11 cellular contexts compared by ENCODE assay signal in the genomic region with DNA sequence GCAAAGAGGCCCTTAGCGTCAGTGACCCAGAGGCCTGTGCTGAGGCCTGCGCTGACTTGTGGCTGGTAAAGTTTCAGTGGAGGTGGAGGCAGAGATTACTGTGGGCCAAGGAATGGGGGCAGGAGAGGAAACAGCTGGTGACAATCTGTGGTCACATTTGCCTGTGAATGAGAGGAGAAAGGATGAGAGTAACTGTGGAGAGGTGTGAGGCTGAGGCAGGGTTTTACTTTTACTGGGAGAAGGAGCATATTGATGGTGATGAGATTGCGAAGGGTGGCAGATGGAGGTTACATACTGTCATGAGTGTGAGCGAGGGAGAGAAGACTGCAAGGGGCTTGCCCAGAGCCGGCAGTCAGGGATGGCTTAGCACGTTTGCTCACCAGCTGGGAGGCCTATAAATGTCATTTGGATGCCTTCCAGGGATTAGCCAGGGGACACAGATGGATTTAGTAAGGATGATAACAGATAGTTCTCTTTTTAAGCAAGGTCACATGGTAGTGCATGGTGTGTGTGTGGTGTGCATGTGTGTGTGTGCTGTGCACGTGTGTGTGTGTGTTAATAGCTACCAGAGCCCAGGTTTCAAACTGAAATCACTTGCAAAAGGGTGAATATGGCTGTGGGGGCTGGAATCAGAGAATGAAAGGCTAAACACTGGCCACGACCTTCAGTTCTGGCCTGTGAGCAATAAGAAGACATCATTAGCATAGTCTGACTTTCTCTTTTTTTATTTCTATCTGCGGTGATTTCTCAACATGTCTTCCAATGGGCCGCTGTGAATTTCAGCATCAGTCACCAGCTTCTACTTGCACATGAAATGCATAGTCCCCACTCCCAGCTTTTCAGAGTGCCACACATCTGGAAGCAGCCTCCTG.
DNase-seq lines count a peak whose midpoint lies in the region; ATAC-seq and TF ChIP-seq lines count a peak whose summit lies in the region.
"Had no signal": no experiment of that assay in that cellular context is flagged by ENCODE, and none has a peak within 500 bp of the region (broad histone marks: within the 10 kb centered on the region; RNA-seq: fewer than 3 reads in every experiment).

No MANE protein-coding gene starts in this region.

- H3K36me3 ChIP-seq in psoas muscle (ENCODE audit: insufficient read depth in 1 of 2, low read depth in 1 of 2): no peaks in the 10 kb centered on the region

- H3K27ac Mint-ChIP-seq in activated T-helper 2 cell treated with anti-CD3 and anti-CD28 coated beads, Interferon-gamma antibody, Interleukin-2, Interleukin-4, amounts not matched to agents 10 μg/mL and 5 μg/mL and 100 μg/mL, durations not matched to agents 14 hours and 24 hours and 36 hours: no peak overlapping the region
- peak overlapping the region in 1 of 2 donors; percentile 5 for H3K27ac Mint-ChIP-seq in natural killer cell

- no peak overlapping the region for H3K4me3 Mint-ChIP-seq in activated T-helper 2 cell treated with anti-CD3 and anti-CD28 coated beads, Interferon-gamma antibody, Interleukin-2, Interleukin-4, amounts not matched to agents 10 μg/mL and 5 μg/mL and 100 μg/mL, durations not matched to agents 14 hours and 24 hours and 36 hours (ENCODE audit: low read depth)
- H3K4me3 Mint-ChIP-seq in natural killer cell: no peak overlapping the region

- H3K4me1 Mint-ChIP-seq in activated T-helper 2 cell treated with anti-CD3 and anti-CD28 coated beads, Interferon-gamma antibody, Interleukin-2, Interleukin-4, amounts not matched to agents 10 μg/mL and 5 μg/mL and 100 μg/mL, durations not matched to agents 14 hours and 24 hours and 36 hours (ENCODE audit: low read depth): peaks cover 4% of the 10 kb centered on the region
- H3K4me1 Mint-ChIP-seq in natural killer cell: peaks cover 8 to 28% of the 10 kb centered on the region in 2 donors

- no peaks in the 10 kb centered on the region for H3K27me3 ChIP-seq in psoas muscle (ENCODE audit: insufficient read depth in 3 of 3, low read length in 2 of 3)

- no peak overlapping the region for H3K27ac ChIP-seq in psoas muscle

- no peaks in the 10 kb centered on the region for H3K4me1 ChIP-seq in psoas muscle

- no peak for TF ChIP-seq CTCF in natural killer cell (IDR thresholded peaks at IDR 0.05)
- TF ChIP-seq CTCF in psoas muscle (IDR thresholded peaks at IDR 0.05): no peak

- H3K36me3 Mint-ChIP-seq in activated T-helper 2 cell treated with anti-CD3 and anti-CD28 coated beads, Interferon-gamma antibody, Interleukin-2, Interleukin-4, amounts not matched to agents 10 μg/mL and 5 μg/mL and 100 μg/mL, durations not matched to agents 14 hours and 24 hours and 36 hours (ENCODE audit: low read depth): no peaks in the 10 kb centered on the region
- H3K36me3 Mint-ChIP-seq in natural killer cell: no peaks in the 10 kb centered on the region

- 38 to 47% (median 41%) methylated on average over 10 of the region's 10 CpGs for WGBS in psoas muscle, 3 donors

- intact Hi-C loops in activated T-helper 2 cell treated with anti-CD3 and anti-CD28 coated beads, Interferon-gamma antibody, Interleukin-2, Interleukin-4, amounts not matched to agents 10 μg/mL and 5 μg/mL and 100 μg/mL, durations not matched to agents 14 hours and 24 hours and 36 hours (cut with micrococcal nuclease): no loop called here
- intact Hi-C loops in natural killer cell (cut with micrococcal nuclease): no loop called here
- intact Hi-C loops in psoas muscle (cut with DNase I): no loop called here

- DNase-seq in D341Med (ENCODE audit: low spot score) (peak; percentile 45), left kidney (ENCODE audit: low read depth, low spot score) (peak; percentile 64), natural killer cell (no peak), psoas muscle (no peak), NCI-H2196 treated with DMSO at 0.1 percent for 48 hours (lab: John Stamatoyannopoulos, UW; ENCODE audit: unreplicated experiment) (no peak), NCI-H774 (lab: John Stamatoyannopoulos, UW) (no peak)
- peak; percentile 0 for DNase-seq in activated T-helper 2 cell treated with anti-CD3 and anti-CD28 coated beads, Interferon-gamma antibody, Interleukin-2, Interleukin-4, amounts not matched to agents 10 μg/mL and 5 μg/mL and 100 μg/mL, durations not matched to agents 14 hours and 24 hours and 36 hours (ENCODE audit: low spot score)
- DNase-seq: activated effector memory CD4-positive, alpha-beta T cell treated with anti-CD3 and anti-CD28 coated beads, Interleukin-2, amount 50 U/mL, for 16 hours; erythroblast; NCI-H187 had no signal

- H3K9me3 Mint-ChIP-seq in activated T-helper 2 cell treated with anti-CD3 and anti-CD28 coated beads, Interferon-gamma antibody, Interleukin-2, Interleukin-4, amounts not matched to agents 10 μg/mL and 5 μg/mL and 100 μg/mL, durations not matched to agents 14 hours and 24 hours and 36 hours: no peaks in the 10 kb centered on the region
- H3K9me3 Mint-ChIP-seq in natural killer cell: no peaks in the 10 kb centered on the region

- peaks cover 8% of the 10 kb centered on the region for H3K27me3 Mint-ChIP-seq in activated T-helper 2 cell treated with anti-CD3 and anti-CD28 coated beads, Interferon-gamma antibody, Interleukin-2, Interleukin-4, amounts not matched to agents 10 μg/mL and 5 μg/mL and 100 μg/mL, durations not matched to agents 14 hours and 24 hours and 36 hours (ENCODE audit: low read depth)
- peaks cover 0 to 11% of the 10 kb centered on the region in 2 donors for H3K27me3 Mint-ChIP-seq in natural killer cell (ENCODE audit: low read depth in 2 of 2)

- ATAC-seq in HG02571 (IDR thresholded peaks at IDR 0.05; ENCODE audit: unreplicated experiment): peak; percentile 50
- ATAC-seq in natural killer cell: no peak
- ATAC-seq in psoas muscle: no peak

- H3K9me3 ChIP-seq in psoas muscle: no peaks in the 10 kb centered on the region

- H3K4me3 ChIP-seq in psoas muscle: no peak overlapping the region

Comparison
In these comparisons a context has a peak if more than half of its experiments do, and no peak if none do; other contexts are left out.
1. DNase-seq: peak in D341Med (single experiment), activated T-helper 2 cell treated with anti-CD3 and anti-CD28 coated beads, Interferon-gamma antibody, Interleukin-2, Interleukin-4, amounts not matched to agents 10 μg/mL and 5 μg/mL and 100 μg/mL, durations not matched to agents 14 hours and 24 hours and 36 hours (single experiment) and left kidney (single experiment); none in natural killer cell (single experiment), psoas muscle (0 of 2), NCI-H2196 treated with DMSO at 0.1 percent for 48 hours (single experiment) and NCI-H774 (single experiment).